8 cellular contexts compared by ENCODE assay signal in genomic region chr9:34647651-34648050, GRCh38. TPM values are rescaled to one million over a fixed set of nuclear protein-coding genes. Genes with fewer than 3 reads are reported as not detected.
DNase-seq lines count a peak whose midpoint lies in the region; ATAC-seq, FAIRE-seq and TF ChIP-seq lines count a peak whose summit lies in the region.

No MANE protein-coding gene starts in this region.

- H2BK20ac ChIP-seq in H1 (ENCODE audit: low read length): no peak overlapping the region

- H4K8ac ChIP-seq in H1 (ENCODE audit: extremely low read depth, insufficient read depth, low read length): no peak overlapping the region

- peaks cover 3% of the 10 kb centered on the region in 3 donors for H3K27me3 Mint-ChIP-seq in CD14-positive monocyte (ENCODE audit: low read depth in 3 of 3)
- H3K27me3 Mint-ChIP-seq in neural crest cell (ENCODE audit: low read depth): no peaks in the 10 kb centered on the region

- H4K20me1 ChIP-seq in OCI-LY1 (ENCODE audit: insufficient read depth, low read length) (no peaks in the 10 kb centered on the region), H1 (replicated peaks in 1 of 2; ENCODE audit: control insufficient read depth in 1 of 2, insufficient read depth in 2 of 2, low read length in 2 of 2) (peaks cover 2 to 12% of the 10 kb centered on the region in 2 experiments)

- H3K14ac ChIP-seq in H1 (ENCODE audit: insufficient read length): no peak overlapping the region

- TF ChIP-seq CTCF in CD14-positive monocyte (IDR thresholded peaks at IDR 0.05): no peak
- TF ChIP-seq CTCF in OCI-LY1 (IDR thresholded peaks at IDR 0.05; ENCODE audit: low read length): no peak
- TF ChIP-seq CTCF in H1 (IDR thresholded peaks at IDR 0.05; ENCODE audit: control extremely low read depth in 1 of 3, insufficient read depth in 1 of 3, low read depth in 1 of 3, low read length in 3 of 3): no peak
- no peak for TF ChIP-seq CTCF in neural crest cell (conservative IDR thresholded peaks at IDR 0.05)

- no peak for ATAC-seq in GM18517 (IDR thresholded peaks at IDR 0.05; ENCODE audit: unreplicated experiment)

- H3K4me3 Mint-ChIP-seq in CD14-positive monocyte: peak overlapping the region; percentile 90 to 92
- H3K4me3 Mint-ChIP-seq in neural crest cell: peak overlapping the region; percentile 95

- H3K27ac Mint-ChIP-seq in CD14-positive monocyte: peak overlapping the region in 5 of 7 donors; percentile 78 to 89 (median 86)
- no peak overlapping the region for H3K27ac Mint-ChIP-seq in neural crest cell (ENCODE audit: unreplicated experiment)

- H2AFZ ChIP-seq in OCI-LY1 (ENCODE audit: low read length): no peak overlapping the region
- H2AFZ ChIP-seq in H1 (ENCODE audit: low read length): no peak overlapping the region

- H2BK15ac ChIP-seq in H1 (ENCODE audit: low read length): no peak overlapping the region

- H3K18ac ChIP-seq in H1 (ENCODE audit: extremely low read depth, low read length): no peak overlapping the region

- 83% methylated on average over 10 of the region's 10 CpGs; no CpG with 5 or more reads in 1 of the 2 experiments for whole genome bisulfite sequencing in H1 (ENCODE audit: extremely low coverage in 1 of 2, insufficient coverage in 1 of 2, insufficient read length in 1 of 2, insufficient replicate concordance in 2 of 2, low coverage in 1 of 2, low lambda C conversion rate in 2 of 2, missing lambda C conversion rate in 1 of 2), 2 experiments

- intact Hi-C loops in CD14-positive monocyte (cut with micrococcal nuclease): no loop called here

- H4K5ac ChIP-seq in H1 (ENCODE audit: insufficient read length, low read depth, low read length): no peak overlapping the region

- no peaks in the 10 kb centered on the region for H3K9me2 ChIP-seq in OCI-LY1 (ENCODE audit: low read depth, low read length)

- H3K27ac ChIP-seq in OCI-LY1 (ENCODE audit: low read depth, low read length, poor library complexity, severe bottlenecking) (no peak overlapping the region), H1 (ENCODE audit: low read depth, low read length) (no peak overlapping the region)

- H3K9me3 Mint-ChIP-seq in CD14-positive monocyte (peaks cover 0 to 2% (median 0%) of the 10 kb centered on the region in 7 donors), neural crest cell (no peaks in the 10 kb centered on the region)

- H3K9me3 ChIP-seq in OCI-LY1 (ENCODE audit: low read length) (no peaks in the 10 kb centered on the region), H1 (ENCODE audit: insufficient read depth in 2 of 2, low read depth in 1 of 2, low read length in 1 of 2) (no peaks in the 10 kb centered on the region)

- peaks cover 14% of the 10 kb centered on the region for H3K23me2 ChIP-seq in H1 (ENCODE audit: low read depth, low read length)

- DNase-seq in CD14-positive monocyte (ENCODE audit: low spot score) (no peak), H1 (ENCODE audit: low read depth in 1 of 2, low spot score in 2 of 2) (no peak), neural crest cell (ENCODE audit: low read depth, low spot score) (no peak), activated gamma-delta T cell treated with Interleukin-2 at 50 U/mL for 16 hours (no peak), LoVo (ENCODE audit: low spot score) (no peak), T1000 (lab: John Stamatoyannopoulos, UW) (no peak)

- H4K91ac ChIP-seq in H1 (replicated peaks; ENCODE audit: insufficient read length, low read length): no peak overlapping the region

- H3K79me1 ChIP-seq in H1 (ENCODE audit: low read depth, low read length): peaks cover 6% of the 10 kb centered on the region; the same call in 1 of the 2 replicates

- no peak overlapping the region for H2BK120ac ChIP-seq in H1 (replicated peaks; ENCODE audit: low read depth, low read length)

- H3K79me2 ChIP-seq in OCI-LY1 (ENCODE audit: insufficient read depth, low read length) (no peaks in the 10 kb centered on the region), H1 (ENCODE audit: control insufficient read depth in 1 of 2, insufficient read depth in 2 of 2, low read length in 2 of 2) (peaks cover 0 to 12% of the 10 kb centered on the region in 2 experiments; a peak in 1 of 4 replicates)

- H3K36me3 ChIP-seq in OCI-LY1 (ENCODE audit: insufficient read depth, low read length): peaks cover 35% of the 10 kb centered on the region
- H3K36me3 ChIP-seq in H1 (ENCODE audit: control insufficient read depth in 2 of 4, insufficient read depth in 4 of 4, low read length in 3 of 4): peaks cover 3 to 23% (median 8%) of the 10 kb centered on the region in 4 experiments; a peak in 7 of 8 replicates

- peaks cover 29% of the 10 kb centered on the region for H3K4me1 ChIP-seq in OCI-LY1 (ENCODE audit: insufficient read depth, low read length, severe bottlenecking)
- H3K4me1 ChIP-seq in H1 (replicated peaks in 1 of 4; ENCODE audit: control insufficient read depth in 3 of 4, insufficient read depth in 4 of 4, low read length in 3 of 4): peaks cover 3 to 28% (median 11%) of the 10 kb centered on the region in 4 experiments

- no peak overlapping the region for H2BK12ac ChIP-seq in H1 (ENCODE audit: low read depth, low read length)

- H3K27me3 ChIP-seq in OCI-LY1 (ENCODE audit: insufficient read depth, low read length): no peaks in the 10 kb centered on the region
- H3K27me3 ChIP-seq in H1 (replicated peaks in 1 of 4; ENCODE audit: control insufficient read depth in 3 of 4, extremely low read depth in 1 of 4, insufficient read depth in 3 of 4, low read length in 3 of 4): no peaks in the 10 kb centered on the region; a peak in 1 of 7 replicates

- no peak for TF ChIP-seq RAD21 in H1 (IDR thresholded peaks at IDR 0.05 in 1 of 2, conservative IDR thresholded peaks at IDR 0.05 in 1 of 2; ENCODE audit: low read depth in 2 of 2, low read length in 2 of 2)

- no peak for TF ChIP-seq POLR2A in H1 (IDR thresholded peaks at IDR 0.05; ENCODE audit: control extremely low read depth in 1 of 2, low read depth in 2 of 2, low read length in 2 of 2)

- peak overlapping the region; percentile 77 for H3K4me3 ChIP-seq in OCI-LY1 (ENCODE audit: low read depth, low read length, poor library complexity, severe bottlenecking)
- H3K4me3 ChIP-seq in H1 (ENCODE audit: extremely low read depth in 1 of 4, insufficient read depth in 2 of 4, low read depth in 3 of 4, low read length in 4 of 4): peak overlapping the region; percentile 69 to 92 (median 80)

- CTCF ChIA-PET in H1 (lab: Charles Lee; ENCODE audit: partially characterized antibody): interaction anchor here (1.5 to 17.4 kb wide), 6 partner anchors 10 to 55 kb away, joined by 4 to 277 read pairs (median 6); partner anchors contain the start of genes CCL27, IL11RA and SIGMAR1

- H3K56ac ChIP-seq in H1 (replicated peaks; ENCODE audit: insufficient read length, low read depth, low read length): no peak overlapping the region

- H3K9ac ChIP-seq in OCI-LY1 (ENCODE audit: low read length): peak overlapping the region; percentile 87
- peak overlapping the region in 3 of 4 experiments; percentile 6 to 62 (median 58); a peak in 1 of 7 replicates for H3K9ac ChIP-seq in H1 (replicated peaks in 1 of 4; ENCODE audit: extremely low read depth in 1 of 4, low read depth in 3 of 4, low read length in 3 of 4)

- H3K4me2 ChIP-seq in OCI-LY1 (ENCODE audit: low read length) (peak overlapping the region; percentile 87), H1 (ENCODE audit: insufficient read depth in 1 of 2, low read depth in 2 of 2, low read length in 2 of 2) (peak overlapping the region; percentile 89 to 97)

- H2AK5ac ChIP-seq in H1 (ENCODE audit: low read depth, low read length): no peak overlapping the region

- no peak for TF ChIP-seq EP300 in H1 (IDR thresholded peaks at IDR 0.05; ENCODE audit: borderline replicate concordance in 1 of 2, low read depth in 2 of 2, low read length in 2 of 2)

- FAIRE-seq in H1 (lab: Jason Lieb, UNC): no peak

- no peak overlapping the region for H3K23ac ChIP-seq in H1 (ENCODE audit: insufficient read length)

- H3K36me3 Mint-ChIP-seq in CD14-positive monocyte (peaks cover 34 to 44% of the 10 kb centered on the region in 2 donors), neural crest cell (ENCODE audit: low read depth) (peaks cover 10% of the 10 kb centered on the region)

- peaks cover 39% of the 10 kb centered on the region for H3K4me1 Mint-ChIP-seq in CD14-positive monocyte
- H3K4me1 Mint-ChIP-seq in neural crest cell: peaks cover 51% of the 10 kb centered on the region

- H2BK5ac ChIP-seq in H1 (ENCODE audit: low read depth, low read length): no peak overlapping the region

- H3K4ac ChIP-seq in H1 (replicated peaks; ENCODE audit: insufficient read length, low read depth, low read length): no peak overlapping the region

- H3F3A ChIP-seq in OCI-LY1 (ENCODE audit: insufficient read depth, low read length): no peaks in the 10 kb centered on the region

- POLR2A ChIA-PET in H1 (lab: Charles Lee; ENCODE audit: partially characterized antibody): interaction anchor here (1.1 to 12.8 kb wide), 4 partner anchors 9 to 432 kb away, joined by 3 to 127 read pairs (median 52); partner anchors contain the start of genes ARID3C, CCL27, FANCG and SIGMAR1

RNA-seq across cellular contexts. Expression of gene GALT, which starts 1.2 kb away (rescaled TPM):
- polyA plus RNA-seq in CD14-positive monocyte (10 to 100 TPM; 25.6 to 26.9 TPM), H1 (2011; rRNA removed) (50.4 and 50.6 TPM in 2 replicates)
- total RNA-seq in H1 (2021; fragmentation: NEBNext Ultra II Directional; extraction: Animal tissue kit (Norgen Biotek cat#: 25700)): 21.1 and 21.9 TPM in 2 replicates
- 36.6 TPM for polyA plus RNA-seq in H1 (2011; cell fraction: cytosol; rRNA removed)
- polyA plus RNA-seq in H1 (2011; cell fraction: nucleus; rRNA removed): 207 TPM
- 24.2 to 37.4 TPM (median 30.3 TPM) in 4 replicates for polyA plus RNA-seq in H1 (2012, experiment 1 of 2)
- 24.6 TPM for polyA plus RNA-seq in H1 (2012, experiment 2 of 2)
- 19.9 TPM for polyA plus RNA-seq in H1 (2013, experiment 1 of 2)
- polyA plus RNA-seq in H1 (2013, experiment 2 of 2): 19.2 TPM
- 25.3 and 28.2 TPM in 2 replicates for polyA minus RNA-seq in H1 (2011; rRNA and poly(A)+ RNA removed)
- polyA minus RNA-seq in H1 (2011; cell fraction: cytosol; rRNA and poly(A)+ RNA removed): 8.4 TPM
- 73.8 TPM for polyA minus RNA-seq in H1 (2011; cell fraction: nucleus; rRNA and poly(A)+ RNA removed)
- 51.8 and 58.0 TPM in 2 replicates for total RNA-seq in neural crest cell

RNA-seq across cellular contexts. Expression of gene IL11RA, which starts 4.3 kb away (rescaled TPM):
- 1 to 10 TPM; 2.8 to 4.1 TPM for polyA plus RNA-seq in CD14-positive monocyte
- total RNA-seq in H1 (2021; fragmentation: NEBNext Ultra II Directional; extraction: Animal tissue kit (Norgen Biotek cat#: 25700)): 5.1 and 5.5 TPM in 2 replicates
- 9.1 and 10.5 TPM in 2 replicates for polyA plus RNA-seq in H1 (2011; rRNA removed)
- polyA plus RNA-seq in H1 (2011; cell fraction: cytosol; rRNA removed): 8.9 TPM
- 43.0 TPM for polyA plus RNA-seq in H1 (2011; cell fraction: nucleus; rRNA removed)
- polyA plus RNA-seq in H1 (2012, experiment 1 of 2): 6.4 to 10.1 TPM (median 8.2 TPM) in 4 replicates
- 2.6 TPM for polyA plus RNA-seq in H1 (2012, experiment 2 of 2)
- polyA plus RNA-seq in H1 (2013, experiment 1 of 2): 3.8 TPM
- polyA plus RNA-seq in H1 (2013, experiment 2 of 2): 3.9 TPM
- 2.6 and 3.1 TPM in 2 replicates for polyA minus RNA-seq in H1 (2011; rRNA and poly(A)+ RNA removed)
- 3.6 TPM for polyA minus RNA-seq in H1 (2011; cell fraction: cytosol; rRNA and poly(A)+ RNA removed)
- polyA minus RNA-seq in H1 (2011; cell fraction: nucleus; rRNA and poly(A)+ RNA removed): 12.8 TPM
- 15.4 and 18.0 TPM in 2 replicates for total RNA-seq in neural crest cell

RNA-seq across cellular contexts. Expression of gene SIGMAR1, which starts 10.1 kb away (rescaled TPM):
- 10 to 100 TPM; 49.5 to 59.6 TPM for polyA plus RNA-seq in CD14-positive monocyte
- 84.2 and 86.8 TPM in 2 replicates for total RNA-seq in H1 (2021; fragmentation: NEBNext Ultra II Directional; extraction: Animal tissue kit (Norgen Biotek cat#: 25700))
- 134 and 169 TPM in 2 replicates for polyA plus RNA-seq in H1 (2011; rRNA removed)
- polyA plus RNA-seq in H1 (2011; cell fraction: cytosol; rRNA removed): 106 TPM
- polyA plus RNA-seq in H1 (2011; cell fraction: nucleus; rRNA removed): 96.3 TPM
- polyA plus RNA-seq in H1 (2012, experiment 1 of 2): 93.0 to 157 TPM (median 138 TPM) in 4 replicates
- polyA plus RNA-seq in H1 (2012, experiment 2 of 2): 125 TPM
- polyA plus RNA-seq in H1 (2013, experiment 1 of 2): 118 TPM
- 156 TPM for polyA plus RNA-seq in H1 (2013, experiment 2 of 2)
- 76.9 and 81.2 TPM in 2 replicates for polyA minus RNA-seq in H1 (2011; rRNA and poly(A)+ RNA removed)
- polyA minus RNA-seq in H1 (2011; cell fraction: cytosol; rRNA and poly(A)+ RNA removed): 57.5 TPM
- 59.4 TPM for polyA minus RNA-seq in H1 (2011; cell fraction: nucleus; rRNA and poly(A)+ RNA removed)
- 107 and 108 TPM in 2 replicates for total RNA-seq in neural crest cell

RNA-seq across cellular contexts. Expression of gene CCL27, which starts 14.8 kb away (rescaled TPM):
- polyA plus RNA-seq in CD14-positive monocyte: not detected
- not detected in 2 replicates for total RNA-seq in H1 (2021; fragmentation: NEBNext Ultra II Directional; extraction: Animal tissue kit (Norgen Biotek cat#: 25700))
- polyA plus RNA-seq in H1 (2011; rRNA removed): 0.28 and 0.42 TPM in 2 replicates
- polyA plus RNA-seq in H1 (2011; cell fraction: cytosol; rRNA removed): 0.35 TPM
- polyA plus RNA-seq in H1 (2011; cell fraction: nucleus; rRNA removed): 0.33 TPM
- polyA plus RNA-seq in H1 (2012, experiment 1 of 2): 0.29 to 0.83 TPM (median 0.34 TPM) in 3 of 4 replicates, not detected in the other
- 0.37 TPM for polyA plus RNA-seq in H1 (2012, experiment 2 of 2)
- 0.20 TPM for polyA plus RNA-seq in H1 (2013, experiment 1 of 2)
- 0.31 TPM for polyA plus RNA-seq in H1 (2013, experiment 2 of 2)
- polyA minus RNA-seq in H1 (2011; rRNA and poly(A)+ RNA removed): not detected in 2 replicates
- polyA minus RNA-seq in H1 (2011; cell fraction: cytosol; rRNA and poly(A)+ RNA removed): not detected
- not detected for polyA minus RNA-seq in H1 (2011; cell fraction: nucleus; rRNA and poly(A)+ RNA removed)
- 0.86 TPM in 1 of 2 replicates, not detected in the other for total RNA-seq in neural crest cell

RNA-seq across cellular contexts. Expression of gene ARID3C, which starts 18.8 kb away (rescaled TPM):
- polyA plus RNA-seq in CD14-positive monocyte: not detected
- not detected in 2 replicates for total RNA-seq in H1 (2021; fragmentation: NEBNext Ultra II Directional; extraction: Animal tissue kit (Norgen Biotek cat#: 25700))
- polyA plus RNA-seq in H1 (2011; rRNA removed): 0.08 and 0.25 TPM in 2 replicates
- 0.12 TPM for polyA plus RNA-seq in H1 (2011; cell fraction: cytosol; rRNA removed)
- 0.33 TPM for polyA plus RNA-seq in H1 (2011; cell fraction: nucleus; rRNA removed)
- polyA plus RNA-seq in H1 (2012, experiment 1 of 2): 0.11 to 0.29 TPM in 2 of 4 replicates, not detected in the others
- not detected for polyA plus RNA-seq in H1 (2012, experiment 2 of 2)
- 0.04 TPM for polyA plus RNA-seq in H1 (2013, experiment 1 of 2)
- polyA plus RNA-seq in H1 (2013, experiment 2 of 2): 0.04 TPM
- polyA minus RNA-seq in H1 (2011; rRNA and poly(A)+ RNA removed): not detected in 2 replicates
- polyA minus RNA-seq in H1 (2011; cell fraction: cytosol; rRNA and poly(A)+ RNA removed): not detected
- not detected for polyA minus RNA-seq in H1 (2011; cell fraction: nucleus; rRNA and poly(A)+ RNA removed)
- total RNA-seq in neural crest cell: 0.68 TPM in 1 of 2 replicates, not detected in the other
